ENCODE assay signal across 9 cellular contexts in the genomic region with DNA sequence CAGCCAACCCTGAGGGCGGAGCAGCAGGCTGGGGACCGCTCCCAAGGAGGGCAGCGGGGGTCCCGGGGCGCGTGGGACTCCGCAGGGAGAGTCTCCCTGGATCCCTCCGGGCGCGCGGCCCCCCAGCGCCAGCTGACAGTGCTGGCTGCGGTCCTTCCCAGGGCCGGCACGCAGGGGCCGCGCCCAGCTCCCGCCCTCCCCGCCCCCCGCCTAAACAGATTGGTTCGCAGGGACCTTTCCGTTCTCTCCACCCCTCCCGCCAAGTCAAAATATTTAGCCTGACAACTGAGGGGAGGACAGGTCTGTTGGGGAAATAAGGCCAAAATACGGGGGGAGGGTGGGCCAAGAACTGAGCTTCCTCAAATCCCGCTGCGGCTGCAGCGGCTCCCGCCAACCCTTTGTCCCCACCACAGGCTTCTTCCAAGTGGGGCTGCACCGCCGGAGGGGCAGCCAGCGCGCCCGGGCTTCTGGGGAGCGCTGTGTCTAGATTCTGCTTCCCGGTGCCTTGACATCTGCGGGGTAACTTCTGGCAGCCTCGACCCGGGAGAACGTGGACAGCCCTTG. TPM values are rescaled to one million over a fixed set of nuclear protein-coding genes. Genes with fewer than 3 reads are reported as not detected.
A peak's percentile ranks its signal among the peaks of the same experiment; 100 is the strongest.
DNase-seq lines count a peak whose midpoint lies in the region; ATAC-seq, FAIRE-seq and TF ChIP-seq lines count a peak whose summit lies in the region.
"Had no signal": no experiment of that assay in that cellular context is flagged by ENCODE, and none has a peak within 500 bp of the region (broad histone marks: within the 10 kb centered on the region; RNA-seq: fewer than 3 reads in every experiment).

A gene (minus strand): TSS at position 159 of the 564 bp plus-strand sequence. CDS start 496 bp downstream, outside the sequence.

- H3K27ac Mint-ChIP-seq in activated naive CD4-positive, alpha-beta T cell treated with anti-CD3 and anti-CD28 coated beads, Interleukin-2, amount 50 U/mL, for 24 hours: no peak within 1 kb of the TSS
- no peak within 1 kb of the TSS for H3K27ac Mint-ChIP-seq in activated naive CD4-positive, alpha-beta T cell treated with anti-CD3 and anti-CD28 coated beads for 36 hours

- H3K79me2 ChIP-seq in GM12878 (ENCODE audit: control insufficient read depth, insufficient read depth, low read length) (no peaks in the 10 kb centered on the region), HepG2 (ENCODE audit: insufficient read depth, low read length) (no peaks in the 10 kb centered on the region)

- H4K20me1 ChIP-seq in GM12878 (ENCODE audit: control insufficient read depth, insufficient read depth): no peaks in the 10 kb centered on the region
- 0 out of 2 replicates have a peak, but pooled peaks cover 2% of the 10 kb centered on the region for H4K20me1 ChIP-seq in HepG2 (ENCODE audit: insufficient read depth, low read length)

- H3K27ac ChIP-seq in GM12878 (ENCODE audit: control insufficient read depth, insufficient read depth) (no peak within 1 kb of the TSS), HepG2 (ENCODE audit: extremely low read length, insufficient read depth, low read length) (no peak within 1 kb of the TSS), uterus (peak within 1 kb of the TSS in 1 of 2 donors; percentile 63)

- intact Hi-C loops in activated naive CD4-positive, alpha-beta T cell treated with anti-CD3 and anti-CD28 coated beads for 36 hours (cut with micrococcal nuclease): no loop called here
- intact Hi-C loops in GM12878 (cut with micrococcal nuclease; ENCODE audit: unreplicated experiment): loop anchor here (2.0 kb wide), 1 partner anchor 32 kb away; no protein-coding TSS in a partner anchor
- intact Hi-C loops in HepG2 (cut with micrococcal nuclease; ENCODE audit: unreplicated experiment): no loop called here
- intact Hi-C loops in uterus (cut with DNase I; ENCODE audit: low total_unique reads): no loop called here
- intact Hi-C loops in posterior vena cava (cut with DNase I): no loop called here

- TF ChIP-seq POLR2A in GM12878 (IDR thresholded peaks at IDR 0.05; ENCODE audit: low read depth, low read length) (no peak), HepG2 (IDR thresholded peaks at IDR 0.05; ENCODE audit: insufficient read depth in 1 of 2, low read depth in 2 of 2, low read length in 2 of 2) (no peak), uterus (IDR thresholded peaks at IDR 0.05) (no peak)

- in situ Hi-C loops in GM12878 (cut with MboI) (no loop called here), HepG2 (cut with HindIII; ENCODE audit: extremely low pct_ligation_motif_present, low pct_unique_long_range_greater_than_20kb) (no loop called here)

- no peak for TF ChIP-seq RAD21 in GM12878 (IDR thresholded peaks at IDR 0.05; ENCODE audit: insufficient read depth, low read depth, low read length)
- TF ChIP-seq RAD21 in HepG2 (CRISPR knock-in tag; IDR thresholded peaks at IDR 0.05): no peak

- no peaks in the 10 kb centered on the region for H3K9me3 Mint-ChIP-seq in activated naive CD4-positive, alpha-beta T cell treated with anti-CD3 and anti-CD28 coated beads, Interleukin-2, amount 50 U/mL, for 24 hours
- H3K9me3 Mint-ChIP-seq in activated naive CD4-positive, alpha-beta T cell treated with anti-CD3 and anti-CD28 coated beads for 36 hours: no peaks in the 10 kb centered on the region

- H3K4me1 ChIP-seq in GM12878 (ENCODE audit: control insufficient read depth, insufficient read depth, low read length) (peaks cover 26% of the 10 kb centered on the region), HepG2 (ENCODE audit: insufficient read depth, low read length) (peaks cover 24% of the 10 kb centered on the region), uterus (peaks cover 0 to 21% of the 10 kb centered on the region in 2 donors)

- H3K27me3 Mint-ChIP-seq in activated naive CD4-positive, alpha-beta T cell treated with anti-CD3 and anti-CD28 coated beads, Interleukin-2, amount 50 U/mL, for 24 hours: peaks cover 32% of the 10 kb centered on the region
- peaks cover 48% of the 10 kb centered on the region for H3K27me3 Mint-ChIP-seq in activated naive CD4-positive, alpha-beta T cell treated with anti-CD3 and anti-CD28 coated beads for 36 hours (ENCODE audit: low read depth)

- TF ChIP-seq EP300 in GM12878 (IDR thresholded peaks at IDR 0.05; ENCODE audit: borderline replicate concordance in 1 of 2, control insufficient read depth in 1 of 2, low read depth in 2 of 2, low read length in 2 of 2) (no peak), HepG2 (IDR thresholded peaks at IDR 0.05; ENCODE audit: low read depth in 2 of 2, low read length in 2 of 2) (no peak), HepG2 (CRISPR knock-in tag; IDR thresholded peaks at IDR 0.05; ENCODE audit: borderline replicate concordance) (no peak)

- POLR2A ChIA-PET in GM12878 (lab: Charles Lee) (interaction anchor here (1.0 kb wide), 2 partner anchors 37 to 47 kb away, joined by 3 read pairs; no protein-coding TSS in a partner anchor), HepG2 (lab: Yijun Ruan, JAX) (interaction anchor here (1.7 kb wide), 1 partner anchor 133 kb away, joined by 4 read pairs; no protein-coding TSS in a partner anchor)

- no peak for TF ChIP-seq CTCF in GM12878 (IDR thresholded peaks at IDR 0.05 in 2 of 3, conservative IDR thresholded peaks at IDR 0.05 in 1 of 3; ENCODE audit: control insufficient read depth in 2 of 3, extremely low read depth in 1 of 3, insufficient read depth in 1 of 3, low read depth in 3 of 3, low read length in 3 of 3)
- no peak for TF ChIP-seq CTCF in HepG2 (CRISPR knock-in tag; IDR thresholded peaks at IDR 0.05)
- no peak for TF ChIP-seq CTCF in uterus (IDR thresholded peaks at IDR 0.05)

- H2AFZ ChIP-seq in GM12878 (ENCODE audit: control insufficient read depth, low read depth, low read length) (peak within 1 kb of the TSS; percentile 9), HepG2 (ENCODE audit: low read length) (no peak within 1 kb of the TSS)

- H3K36me3 ChIP-seq in GM12878 (ENCODE audit: control insufficient read depth in 2 of 2, insufficient read depth in 2 of 2, low read length in 1 of 2) (no peaks in the 10 kb centered on the region), HepG2 (replicated peaks in 1 of 2; ENCODE audit: control insufficient read depth in 1 of 2, insufficient read depth in 2 of 2, low read length in 2 of 2) (no peaks in the 10 kb centered on the region), uterus (no peaks in the 10 kb centered on the region)

- H3K27me3 ChIP-seq in GM12878 (replicated peaks in 1 of 2; ENCODE audit: control insufficient read depth in 2 of 2, insufficient read depth in 2 of 2, low read length in 1 of 2): peaks cover 8 to 22% of the 10 kb centered on the region in 2 experiments
- peaks cover 24 to 85% of the 10 kb centered on the region in 2 experiments for H3K27me3 ChIP-seq in HepG2 (ENCODE audit: control insufficient read depth in 1 of 2, insufficient read depth in 2 of 2, low read length in 2 of 2)
- H3K27me3 ChIP-seq in uterus: peaks cover 0 to 5% of the 10 kb centered on the region in 2 donors

- peak within 1 kb of the TSS; percentile 78 for H3K4me3 Mint-ChIP-seq in activated naive CD4-positive, alpha-beta T cell treated with anti-CD3 and anti-CD28 coated beads, Interleukin-2, amount 50 U/mL, for 24 hours
- H3K4me3 Mint-ChIP-seq in activated naive CD4-positive, alpha-beta T cell treated with anti-CD3 and anti-CD28 coated beads for 36 hours: no peak within 1 kb of the TSS

- H3K4me1 Mint-ChIP-seq in activated naive CD4-positive, alpha-beta T cell treated with anti-CD3 and anti-CD28 coated beads, Interleukin-2, amount 50 U/mL, for 24 hours: peaks cover 18% of the 10 kb centered on the region
- peaks cover 20% of the 10 kb centered on the region for H3K4me1 Mint-ChIP-seq in activated naive CD4-positive, alpha-beta T cell treated with anti-CD3 and anti-CD28 coated beads for 36 hours (ENCODE audit: low read depth)

- H3K4me2 ChIP-seq in GM12878 (ENCODE audit: control insufficient read depth, insufficient read depth): peak within 1 kb of the TSS; percentile 85
- H3K4me2 ChIP-seq in HepG2 (ENCODE audit: low read depth, low read length): peak within 1 kb of the TSS; percentile 68

- WGBS in GM12878 (ENCODE audit: insufficient coverage, insufficient replicate concordance, low lambda C conversion rate, missing lambda C conversion rate): 28% methylated on average over 28 of the region's 39 CpGs
- WGBS in HepG2 (ENCODE audit: low lambda C conversion rate): 2% methylated on average over 14 of the region's 39 CpGs

- H3K9ac ChIP-seq in GM12878 (ENCODE audit: control insufficient read depth, insufficient read depth, low read length) (no peak within 1 kb of the TSS), HepG2 (ENCODE audit: insufficient read depth, low read depth, low read length) (no peak within 1 kb of the TSS)

- DNase-seq in activated naive CD4-positive, alpha-beta T cell treated with anti-CD3 and anti-CD28 coated beads for 36 hours: no peak
- DNase-seq in GM12878 (ENCODE audit: low read depth, low spot score): no peak
- no peak for DNase-seq in HepG2 (ENCODE audit: low spot score)
- DNase-seq in uterus: peak in 1 of 2 donors; percentile 50
- no peak for DNase-seq in SHP77 treated with DMSO at 0.1 percent for 48 hours (lab: John Stamatoyannopoulos, UW)
- no peak for DNase-seq in posterior vena cava (ENCODE audit: low spot score)
- DNase-seq: SHP77 had no signal

- BruUV-seq in GM12878 (replicated peaks; lab: Mats Ljungman, UMichigan) (no TSS peak), HepG2 (replicated peaks; lab: Mats Ljungman, UMichigan) (no TSS peak)

- no peak for ATAC-seq in GM12878
- ATAC-seq in HepG2: peak; percentile 16
- no peak for ATAC-seq in GM19452 (IDR thresholded peaks at IDR 0.05; ENCODE audit: unreplicated experiment)

- FAIRE-seq in GM12878 (lab: Jason Lieb, UNC) (no peak), HepG2 (lab: Jason Lieb, UNC) (no peak)

- RAD21 ChIA-PET in GM12878 (lab: Charles Lee; ENCODE audit: unreplicated experiment): interaction anchor here (0.5 to 7.0 kb wide), 18 partner anchors 10 to 169 kb away, joined by 3 to 115 read pairs (median 4); a partner anchor contains a TSS

- no peaks in the 10 kb centered on the region for H3K36me3 Mint-ChIP-seq in activated naive CD4-positive, alpha-beta T cell treated with anti-CD3 and anti-CD28 coated beads, Interleukin-2, amount 50 U/mL, for 24 hours
- H3K36me3 Mint-ChIP-seq in activated naive CD4-positive, alpha-beta T cell treated with anti-CD3 and anti-CD28 coated beads for 36 hours (ENCODE audit: low read depth): no peaks in the 10 kb centered on the region

- H3K4me3 ChIP-seq in GM12878 (peak within 1 kb of the TSS; percentile 53; the same call in 1 of the 2 replicates), HepG2 (replicated peaks in 1 of 3; ENCODE audit: insufficient read depth in 1 of 3, low read depth in 2 of 3, low read length in 3 of 3) (peak within 1 kb of the TSS in 2 of 3 experiments; percentile 16 to 55; a peak in 2 of 6 replicates), uterus (peak within 1 kb of the TSS; percentile 14 to 41)

- H3K9me3 ChIP-seq in GM12878 (replicated peaks; ENCODE audit: control insufficient read depth, insufficient read depth, low read length) (no peaks in the 10 kb centered on the region), HepG2 (ENCODE audit: low read length) (no peaks in the 10 kb centered on the region), uterus (no peaks in the 10 kb centered on the region)

- CTCF ChIA-PET in activated naive CD4-positive, alpha-beta T cell treated with anti-CD3 and anti-CD28 coated beads for 36 hours (lab: Charles Lee): interaction anchor here (0.7 to 10.2 kb wide), 25 partner anchors 10 to 292 kb away, joined by 3 to 177 read pairs (median 10); a partner anchor contains a TSS
- CTCF ChIA-PET in GM12878 (lab: Yijun Ruan, JAX): interaction anchor here (0.6 to 9.4 kb wide), 34 partner anchors 9 to 232 kb away, joined by 3 to 248 read pairs (median 6); a partner anchor contains a TSS
- CTCF ChIA-PET in HepG2 (lab: Yijun Ruan, JAX; ENCODE audit: low intra/inter-chr PET ratio, low total read pairs): interaction anchor here (1.5 to 3.8 kb wide), 2 partner anchors 20 to 170 kb away, joined by 6 to 21 read pairs; no protein-coding TSS in a partner anchor

- SMC1A ChIA-PET in GM12878 (lab: Charles Lee; ENCODE audit: uncharacterized antibody, unreplicated experiment): interaction anchor here (1.0 to 7.6 kb wide), 12 partner anchors 21 to 232 kb away, joined by 3 to 123 read pairs (median 8); a partner anchor contains a TSS

RNA-seq across cellular contexts. Expression of the gene that starts here (rescaled TPM):
- total RNA-seq in activated naive CD4-positive, alpha-beta T cell treated with anti-CD3 and anti-CD28 coated beads for 36 hours: not detected
- total RNA-seq in GM12878 (2013; cell fraction: nucleolus; rRNA removed): not detected in 2 replicates
- total RNA-seq in GM12878 (2014; rRNA removed): not detected in 2 replicates
- not detected in 2 replicates for total RNA-seq in GM12878 (2014; rRNA removed; fragmentation: Illumina TruSeq; extraction: Trizol)
- not detected in 2 replicates for total RNA-seq in GM12878 (2021)
- polyA plus RNA-seq in GM12878 (2011; ENCODE audit: low read depth): not detected
- 0.01 TPM in 1 of 2 replicates, not detected in the other for polyA plus RNA-seq in GM12878 (2011; rRNA removed)
- polyA plus RNA-seq in GM12878 (2011; cell fraction: cytosol; rRNA removed): not detected in 2 replicates
- 0.10 and 0.16 TPM in 2 replicates for polyA plus RNA-seq in GM12878 (2011; cell fraction: nucleus; rRNA removed)
- not detected in 2 replicates for polyA plus RNA-seq in GM12878 (2012)
- not detected in 2 replicates for polyA plus RNA-seq in GM12878 (2014; fragmentation: Illumina TruSeq; extraction: Trizol)
- polyA plus RNA-seq in GM12878 (2014; fragmentation: Nextera tagmentation; extraction: Ambion mirVana): not detected
- polyA plus RNA-seq in GM12878 (2014; rRNA removed): not detected in 2 replicates
- polyA plus RNA-seq in GM12878 (2016; fragmentation: Nextera tagmentation; extraction: Ambion mirVana): not detected
- 0.05 TPM in 1 of 2 replicates, not detected in the other for polyA minus RNA-seq in GM12878 (2011; rRNA and poly(A)+ RNA removed)
- polyA minus RNA-seq in GM12878 (2011; cell fraction: cytosol; rRNA and poly(A)+ RNA removed): not detected in 2 replicates
- under 0.01 and 0.10 TPM in 2 replicates for polyA minus RNA-seq in GM12878 (2011; cell fraction: nucleus; rRNA and poly(A)+ RNA removed)
- total RNA-seq in HepG2 (2016; rRNA removed; fragmentation: Illumina TruSeq; extraction: Trizol): not detected in 2 replicates
- not detected in 2 replicates for total RNA-seq in HepG2 (2016; cell fraction: cytosol; rRNA removed; fragmentation: Illumina TruSeq; extraction: Trizol; ENCODE audit: low read depth)
- not detected in 2 replicates for total RNA-seq in HepG2 (2016; cell fraction: insoluble cytoplasmic fraction; rRNA removed; fragmentation: Illumina TruSeq; extraction: Trizol)
- total RNA-seq in HepG2 (2016; cell fraction: membrane; rRNA removed; fragmentation: Illumina TruSeq; extraction: Trizol): not detected in 2 replicates
- not detected in 2 replicates for total RNA-seq in HepG2 (2016; cell fraction: nucleus; rRNA removed; fragmentation: Illumina TruSeq; extraction: Trizol)
- not detected in 2 replicates for polyA plus RNA-seq in HepG2 (2011; rRNA removed)
- polyA plus RNA-seq in HepG2 (2011; cell fraction: cytosol; rRNA removed): not detected in 2 replicates
- not detected in 2 replicates for polyA plus RNA-seq in HepG2 (2011; cell fraction: nucleus; rRNA removed)
- polyA plus RNA-seq in HepG2 (2012): not detected in 2 replicates
- not detected in 2 replicates for polyA plus RNA-seq in HepG2 (2016; cell fraction: cytosol; fragmentation: Illumina TruSeq; extraction: Trizol; ENCODE audit: low read depth)
- not detected in 2 replicates for polyA plus RNA-seq in HepG2 (2016; cell fraction: insoluble cytoplasmic fraction; fragmentation: Illumina TruSeq; extraction: Trizol; ENCODE audit: low read depth)
- polyA plus RNA-seq in HepG2 (2016; cell fraction: membrane; fragmentation: Illumina TruSeq; extraction: Trizol; ENCODE audit: low read depth): not detected in 2 replicates
- polyA plus RNA-seq in HepG2 (2016; cell fraction: nucleus; fragmentation: Illumina TruSeq; extraction: Trizol; ENCODE audit: insufficient read depth, low read depth): not detected in 2 replicates
- polyA minus RNA-seq in HepG2 (2011; rRNA and poly(A)+ RNA removed; ENCODE audit: low replicate concordance): not detected in 2 replicates
- polyA minus RNA-seq in HepG2 (2011; cell fraction: cytosol; rRNA and poly(A)+ RNA removed): not detected in 2 replicates
- not detected in 2 replicates for polyA minus RNA-seq in HepG2 (2011; cell fraction: nucleus; rRNA and poly(A)+ RNA removed)
- total RNA-seq in uterus: 1 to 10 TPM in 1 of 4 donors, not detected in 3; 1.2 TPM
- total RNA-seq in posterior vena cava: under 1 TPM; 0.19 to 0.23 TPM

Comparison
In these comparisons a context has a peak if more than half of its experiments do, and no peak if none do; other contexts are left out.
1. Peak in ATAC-seq, H3K4me3 ChIP-seq and H3K4me2 ChIP-seq in HepG2; RNA of the gene not detected or under 1 TPM.